Comparison of ENCODE assay signal across 14 cellular contexts in genomic region chr17:74332763-74333220, GRCh38. TPM values are rescaled to one million over a fixed set of nuclear protein-coding genes. Genes with fewer than 3 reads are reported as not detected.
DNase-seq lines count a peak whose midpoint lies in the region; ATAC-seq lines count a peak whose summit lies in the region.
"Had no signal": no experiment of that assay in that cellular context is flagged by ENCODE, and none has a peak within 500 bp of the region (broad histone marks: within the 10 kb centered on the region; RNA-seq: fewer than 3 reads in every experiment).

No MANE protein-coding gene starts in this region.

- no peak for ATAC-seq in HG03521 (IDR thresholded peaks at IDR 0.05; ENCODE audit: unreplicated experiment)
- ATAC-seq: natural killer cell treated with Interleukin-12 subunit alpha and Interleukin-12 subunit beta and Interleukin-15 and Interleukin-18, amount 100 ng/mL, for 72 hours had no signal

- in situ Hi-C loops in G401 (cut with HindIII; ENCODE audit: low sequenced_read_pairs): no loop called here

- DNase-seq in DMS53 treated with DMSO at 0.1 percent for 48 hours (lab: John Stamatoyannopoulos, UW; ENCODE audit: unreplicated experiment) (peak; percentile 97), NCI-H2029 treated with DMSO at 0.1 percent for 48 hours (lab: John Stamatoyannopoulos, UW) (peak; percentile 87), SHP77 (lab: John Stamatoyannopoulos, UW) (peak; percentile 96 to 97), left kidney (ENCODE audit: low read depth, low spot score) (peak; percentile 85), A172 (ENCODE audit: low spot score) (no peak), G401 (ENCODE audit: low spot score) (no peak)
- no peak for DNase-seq in effector CD8-positive, alpha-beta T cell (lab: John Stamatoyannopoulos, UW)
- DNase-seq: uterus had no signal

RNA-seq across cellular contexts. Expression of gene KIF19, which starts 6.8 kb away (rescaled TPM):
- total RNA-seq in A172 (2014; rRNA removed; shearing (Covaris generic)): not detected in 2 replicates
- not detected in 2 replicates for total RNA-seq in G401 (2014; rRNA removed; shearing (Covaris generic))
- total RNA-seq: fibroblast of villous mesenchyme, kidney epithelial cell, smooth muscle cell had no signal

RNA-seq across cellular contexts. Expression of gene BTBD17, which starts 28.9 kb away (rescaled TPM):
- total RNA-seq in A172 (2014; rRNA removed; shearing (Covaris generic)): not detected in 2 replicates
- not detected in 2 replicates for total RNA-seq in G401 (2014; rRNA removed; shearing (Covaris generic))
- total RNA-seq: fibroblast of villous mesenchyme; kidney epithelial cell; natural killer cell treated with Interleukin-12 subunit alpha and Interleukin-12 subunit beta and Interleukin-15 and Interleukin-18, amount 100 ng/mL, for 72 hours; smooth muscle cell; T-helper 2 cell treated with Interferon-gamma antibody and Interleukin-4, amounts not matched to agents 100 ng/mL and 5 ng/mL, for 36 hours had no signal

RNA-seq across cellular contexts. Expression of gene GPR142, which starts 34.5 kb away (rescaled TPM):
- not detected in 2 replicates for total RNA-seq in A172 (2014; rRNA removed; shearing (Covaris generic))
- not detected in 2 replicates for total RNA-seq in G401 (2014; rRNA removed; shearing (Covaris generic))
- total RNA-seq: fibroblast of villous mesenchyme; kidney epithelial cell; natural killer cell treated with Interleukin-12 subunit alpha and Interleukin-12 subunit beta and Interleukin-15 and Interleukin-18, amount 100 ng/mL, for 72 hours; smooth muscle cell; T-helper 2 cell treated with Interferon-gamma antibody and Interleukin-4, amounts not matched to agents 100 ng/mL and 5 ng/mL, for 36 hours had no signal

RNA-seq across cellular contexts. Expression of gene DNAI2, which starts 58.8 kb away (rescaled TPM):
- not detected in 2 replicates for total RNA-seq in A172 (2014; rRNA removed; shearing (Covaris generic))
- not detected in 2 replicates for total RNA-seq in G401 (2014; rRNA removed; shearing (Covaris generic))
- total RNA-seq: fibroblast of villous mesenchyme; kidney epithelial cell; natural killer cell treated with Interleukin-12 subunit alpha and Interleukin-12 subunit beta and Interleukin-15 and Interleukin-18, amount 100 ng/mL, for 72 hours; smooth muscle cell had no signal

Comparison
In these comparisons a context has a peak if more than half of its experiments do, and no peak if none do; other contexts are left out.
1. DNase-seq: peak in DMS53 treated with DMSO at 0.1 percent for 48 hours (single experiment), NCI-H2029 treated with DMSO at 0.1 percent for 48 hours (single experiment), SHP77 (2 of 2) and left kidney (single experiment); none in A172 (single experiment), G401 (single experiment) and effector CD8-positive, alpha-beta T cell (single experiment).